ENCODE assay signal across 12 cellular contexts in the genomic region with DNA sequence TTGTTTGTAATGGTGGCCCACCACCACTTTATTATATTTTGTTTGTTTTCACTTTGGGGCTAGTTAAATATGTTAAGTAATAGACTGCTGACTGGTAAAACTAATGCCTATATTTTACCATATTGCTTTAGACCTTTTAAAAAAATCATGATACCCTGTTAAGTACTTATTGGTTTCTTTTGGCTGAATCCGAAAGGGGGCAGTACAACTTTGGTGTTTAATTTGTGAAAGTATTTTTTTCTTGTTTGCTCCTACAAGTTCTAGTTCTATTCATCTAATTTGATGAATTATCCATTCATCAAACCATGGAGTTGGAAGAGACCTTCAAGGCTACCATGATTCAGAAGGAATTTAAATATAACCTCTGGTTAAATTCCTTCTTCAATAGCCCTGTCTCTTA.
"Had no signal": no experiment of that assay in that cellular context is flagged by ENCODE, and none has a peak within 500 bp of the region (broad histone marks: within the 10 kb centered on the region; RNA-seq: fewer than 3 reads in every experiment).

No MANE protein-coding gene starts in this region.

- H3K9me3 ChIP-seq: colonic mucosa, mucosa of descending colon had no signal

- H3K27ac ChIP-seq: colonic mucosa, heart left ventricle had no signal

- ATAC-seq: heart left ventricle; mucosa of descending colon; naive thymus-derived CD8-positive, alpha-beta T cell had no signal

- H3K4me3 ChIP-seq: colonic mucosa, heart left ventricle, mucosa of descending colon had no signal

- H3K27ac Mint-ChIP-seq: naive thymus-derived CD8-positive, alpha-beta T cell had no signal

- H3K27me3 ChIP-seq: colonic mucosa, heart left ventricle had no signal

- H3K27me3 Mint-ChIP-seq: naive thymus-derived CD8-positive, alpha-beta T cell had no signal

- H3K4me1 ChIP-seq: colonic mucosa, heart left ventricle had no signal

- H3K36me3 ChIP-seq: colonic mucosa, heart left ventricle had no signal

- DNase-seq: colonic mucosa; effector CD4-positive, alpha-beta T cell; heart left ventricle; hippocampal formation; kidney glomerular epithelial cell; mucosa of descending colon; naive thymus-derived CD8-positive, alpha-beta T cell; posterior cingulate gyrus; small intestine; stimulated activated CD4-positive, alpha-beta T cell treated with anti-CD3 and anti-CD28 coated beads, Interleukin-12 subunit alpha, Interleukin-12 subunit beta, amount 100 ng/mL, for 4 hours; stimulated activated CD4-positive, alpha-beta T cell treated with anti-CD3 and anti-CD28 coated beads, Interleukin-2, amount 100 ng/mL, for 48 hours; stimulated activated naive CD4-positive, alpha-beta T cell treated with Interleukin-2 at 50 U/mL for 16 hours had no signal

- H3K4me3 Mint-ChIP-seq: naive thymus-derived CD8-positive, alpha-beta T cell had no signal
